ENCODE assay signal across 17 cellular contexts in the genomic region with DNA sequence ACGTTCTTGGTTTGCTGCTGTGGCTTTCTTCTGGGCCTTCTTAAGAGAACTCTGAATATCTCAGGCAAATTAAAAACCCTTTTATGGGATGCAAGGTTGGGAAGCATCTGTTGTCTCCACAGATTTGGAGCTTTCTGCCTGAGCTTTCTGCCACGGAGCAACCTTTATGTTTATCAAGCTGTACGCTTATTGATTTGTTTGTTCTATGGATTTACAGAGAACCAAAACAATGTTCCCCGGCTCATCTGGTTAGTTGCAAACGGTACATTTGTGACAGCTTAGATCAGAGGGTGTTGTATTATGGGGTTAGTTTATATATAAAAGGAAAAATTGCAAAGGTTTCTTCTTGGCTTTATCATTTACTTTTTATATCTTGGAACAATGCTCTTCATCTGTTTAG.
DNase-seq lines count a peak whose midpoint lies in the region; ATAC-seq, FAIRE-seq and TF ChIP-seq lines count a peak whose summit lies in the region.
"Had no signal": no experiment of that assay in that cellular context is flagged by ENCODE, and none has a peak within 500 bp of the region (broad histone marks: within the 10 kb centered on the region; RNA-seq: fewer than 3 reads in every experiment).

No MANE protein-coding gene starts in this region.

- H3K9ac ChIP-seq in SK-N-MC (ENCODE audit: insufficient read length), result no peak overlapping the region
- H3K9ac ChIP-seq in parathyroid adenoma, result no peak overlapping the region
- H3K9ac ChIP-seq: BLaER1, GM23248 had no signal

- no peaks in the 10 kb centered on the region for H3K79me2 ChIP-seq in parathyroid adenoma

- no peak overlapping the region for H3K4me2 ChIP-seq in parathyroid adenoma (ENCODE audit: low read length)
- H3K4me2 ChIP-seq: BLaER1 had no signal

- 34 to 41% methylated on average over 5 of the region's 5 CpGs for WGBS in pancreas, 2 donors

- H3K27me3 ChIP-seq in parathyroid adenoma (ENCODE audit: control insufficient read depth, insufficient read depth, low read length) (no peaks in the 10 kb centered on the region), pancreas (no peaks in the 10 kb centered on the region)
- H3K27me3 ChIP-seq: BLaER1 had no signal

- H3K4me3 ChIP-seq in SK-N-MC (no peak overlapping the region), parathyroid adenoma (ENCODE audit: low read depth, low read length) (no peak overlapping the region), pancreas (no peak overlapping the region)
- H3K4me3 ChIP-seq: BLaER1, GM23248, K562 had no signal

- H3K36me3 ChIP-seq in SK-N-MC (ENCODE audit: insufficient read depth, low read length) (no peaks in the 10 kb centered on the region), parathyroid adenoma (ENCODE audit: control insufficient read depth, insufficient read depth, low read length) (no peaks in the 10 kb centered on the region), pancreas (no peaks in the 10 kb centered on the region)
- H3K36me3 ChIP-seq: BLaER1 had no signal

- H2AFZ ChIP-seq in parathyroid adenoma, result peak overlapping the region; percentile 51
- H2AFZ ChIP-seq: GM23248 had no signal

- ATAC-seq in HG02763 (IDR thresholded peaks at IDR 0.05; ENCODE audit: unreplicated experiment) (no peak), pancreas (no peak), HG03196 (IDR thresholded peaks at IDR 0.05; ENCODE audit: unreplicated experiment) (no peak)
- ATAC-seq: HCT116, K562 had no signal

- peak overlapping the region; percentile 66; the same call in 1 of the 2 replicates for H3K27ac ChIP-seq in SK-N-MC
- H3K27ac ChIP-seq in parathyroid adenoma, result peak overlapping the region; percentile 93
- no peak overlapping the region for H3K27ac ChIP-seq in pancreas
- H3K27ac ChIP-seq: BLaER1, GM23248 had no signal

- H3K9me3 ChIP-seq in SK-N-MC (ENCODE audit: low read depth, low read length) (no peaks in the 10 kb centered on the region), parathyroid adenoma (ENCODE audit: control insufficient read depth, low read length) (no peaks in the 10 kb centered on the region), pancreas (no peaks in the 10 kb centered on the region)
- H3K9me3 ChIP-seq: BLaER1 had no signal

- DNase-seq in NCI-H345 (lab: John Stamatoyannopoulos, UW) (peak; percentile 50), NCI-H345 treated with DMSO at 0.1 percent for 48 hours (lab: John Stamatoyannopoulos, UW; ENCODE audit: unreplicated experiment) (no peak), D721Med (ENCODE audit: insufficient read length, low spot score) (no peak), SK-N-MC (ENCODE audit: low read depth, low spot score) (no peak), pancreas (no peak)
- DNase-seq: AML-193; CD8-positive, alpha-beta memory T cell; DMS 273 treated with DMSO at 0.1 percent for 48 hours; GM23248 had no signal

- peaks cover 55% of the 10 kb centered on the region for H3K4me1 ChIP-seq in parathyroid adenoma
- H3K4me1 ChIP-seq in pancreas, result no peaks in the 10 kb centered on the region
- H3K4me1 ChIP-seq: BLaER1 had no signal

- intact Hi-C loops in pancreas (cut with DNase I), result no loop called here

- TF ChIP-seq CTCF in D721Med (IDR thresholded peaks at IDR 0.05; ENCODE audit: insufficient read depth, missing control alignments) (no peak), parathyroid adenoma (IDR thresholded peaks at IDR 0.05) (no peak), pancreas (IDR thresholded peaks at IDR 0.05) (no peak)

- FAIRE-seq in D721Med (lab: Jason Lieb, UNC) (peak; percentile 64), pancreas (lab: Jason Lieb, UNC) (no peak)
- FAIRE-seq: H54, HTR-8/SVneo, K562 had no signal

Comparison
In these comparisons a context has a peak if more than half of its experiments do, and no peak if none do; other contexts are left out.
1. H3K27ac ChIP-seq: peak in SK-N-MC (single experiment) and parathyroid adenoma (single experiment); none in pancreas (0 of 4).